Comparison of ENCODE assay signal across 2 cellular contexts in the genomic region with DNA sequence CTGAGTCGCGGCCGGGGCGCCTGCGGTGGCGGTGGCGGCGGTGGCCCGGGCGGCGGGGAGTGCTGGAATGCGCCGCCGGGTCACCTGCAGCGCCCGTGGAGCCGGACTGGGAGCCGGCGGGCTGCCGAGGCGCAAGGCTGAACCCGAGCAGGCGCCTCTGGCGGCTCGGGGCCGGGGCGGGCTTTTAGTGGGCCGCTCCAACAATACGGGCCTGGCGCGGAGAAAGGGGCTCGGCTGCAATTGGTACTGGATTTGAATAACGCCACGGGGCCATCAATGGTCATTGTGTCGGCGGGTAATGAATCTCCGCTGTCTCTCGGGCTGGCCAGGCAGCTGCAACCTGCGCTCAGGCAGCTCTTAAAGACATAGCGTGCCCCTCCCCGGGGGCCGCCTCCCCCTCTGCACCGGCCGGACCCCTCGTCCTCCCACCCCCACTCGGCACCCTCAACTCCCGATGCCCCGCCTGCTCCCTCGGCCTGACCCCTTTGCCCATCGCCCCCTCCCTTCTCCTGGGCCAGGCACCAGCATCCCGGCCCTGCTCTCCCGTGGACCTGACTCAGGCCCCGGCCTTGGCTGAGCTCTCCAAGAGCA.
TF ChIP-seq lines count a peak whose summit lies in the region.

No MANE protein-coding gene starts in this region.

TF ChIP-seq in SK-N-SH, 30 proteins besides CTCF, POLR2A, EP300 and RAD21 (continued from another document):
- TF ChIP-seq, protein P1, sequence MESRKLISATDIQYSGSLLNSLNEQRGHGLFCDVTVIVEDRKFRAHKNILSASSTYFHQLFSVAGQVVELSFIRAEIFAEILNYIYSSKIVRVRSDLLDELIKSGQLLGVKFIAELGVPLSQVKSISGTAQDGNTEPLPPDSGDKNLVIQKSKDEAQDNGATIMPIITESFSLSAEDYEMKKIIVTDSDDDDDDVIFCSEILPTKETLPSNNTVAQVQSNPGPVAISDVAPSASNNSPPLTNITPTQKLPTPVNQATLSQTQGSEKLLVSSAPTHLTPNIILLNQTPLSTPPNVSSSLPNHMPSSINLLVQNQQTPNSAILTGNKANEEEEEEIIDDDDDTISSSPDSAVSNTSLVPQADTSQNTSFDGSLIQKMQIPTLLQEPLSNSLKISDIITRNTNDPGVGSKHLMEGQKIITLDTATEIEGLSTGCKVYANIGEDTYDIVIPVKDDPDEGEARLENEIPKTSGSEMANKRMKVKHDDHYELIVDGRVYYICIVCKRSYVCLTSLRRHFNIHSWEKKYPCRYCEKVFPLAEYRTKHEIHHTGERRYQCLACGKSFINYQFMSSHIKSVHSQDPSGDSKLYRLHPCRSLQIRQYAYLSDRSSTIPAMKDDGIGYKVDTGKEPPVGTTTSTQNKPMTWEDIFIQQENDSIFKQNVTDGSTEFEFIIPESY (IDR thresholded peaks at IDR 0.05; ENCODE audit: borderline replicate concordance, low read depth): no peak
- TF ChIP-seq EZH2phosphoT487 (IDR thresholded peaks at IDR 0.05; ENCODE audit: borderline replicate concordance, low read depth) (no peak), USF2 (IDR thresholded peaks at IDR 0.05; ENCODE audit: borderline replicate concordance, low read depth, low read length) (no peak), TAF1 (IDR thresholded peaks at IDR 0.05; ENCODE audit: borderline replicate concordance, low read depth, low read length) (no peak), GATA2 (CRISPR knock-in tag; IDR thresholded peaks at IDR 0.05) (no peak), POLR2AphosphoS5 (IDR thresholded peaks at IDR 0.05; ENCODE audit: low read depth, low read length) (no peak), CHD2 (IDR thresholded peaks at IDR 0.05; ENCODE audit: low read length, partially characterized antibody) (no peak)
- TF ChIP-seq, protein P2, sequence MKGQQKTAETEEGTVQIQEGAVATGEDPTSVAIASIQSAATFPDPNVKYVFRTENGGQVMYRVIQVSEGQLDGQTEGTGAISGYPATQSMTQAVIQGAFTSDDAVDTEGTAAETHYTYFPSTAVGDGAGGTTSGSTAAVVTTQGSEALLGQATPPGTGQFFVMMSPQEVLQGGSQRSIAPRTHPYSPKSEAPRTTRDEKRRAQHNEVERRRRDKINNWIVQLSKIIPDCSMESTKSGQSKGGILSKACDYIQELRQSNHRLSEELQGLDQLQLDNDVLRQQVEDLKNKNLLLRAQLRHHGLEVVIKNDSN (IDR thresholded peaks at IDR 0.05; ENCODE audit: borderline replicate concordance, low read depth): no peak
- TF ChIP-seq, protein P3, sequence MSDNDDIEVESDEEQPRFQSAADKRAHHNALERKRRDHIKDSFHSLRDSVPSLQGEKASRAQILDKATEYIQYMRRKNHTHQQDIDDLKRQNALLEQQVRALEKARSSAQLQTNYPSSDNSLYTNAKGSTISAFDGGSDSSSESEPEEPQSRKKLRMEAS (IDR thresholded peaks at IDR 0.05; ENCODE audit: low read depth): no peak
TF ChIP-seq in SK-N-SH: peak in this region for 0.

TF ChIP-seq in SK-N-SH treated with all-trans-retinoic acid at 6 μM for 48 hours, 23 proteins besides CTCF, POLR2A, EP300 and RAD21 (continued from another document):
- TF ChIP-seq POU6F1 (CRISPR knock-in tag; IDR thresholded peaks at IDR 0.05; ENCODE audit: borderline replicate concordance, low read depth) (no peak), ISL1 (CRISPR knock-in tag; IDR thresholded peaks at IDR 0.05) (no peak), SNAI2 (CRISPR knock-in tag; IDR thresholded peaks at IDR 0.05) (no peak), CSRNP3 (CRISPR knock-in tag; IDR thresholded peaks at IDR 0.05) (no peak), TOX (CRISPR knock-in tag; IDR thresholded peaks at IDR 0.05; ENCODE audit: borderline replicate concordance) (no peak), BACH2 (CRISPR knock-in tag; IDR thresholded peaks at IDR 0.05; ENCODE audit: borderline replicate concordance) (no peak), TSHZ2 (CRISPR knock-in tag; IDR thresholded peaks at IDR 0.05) (no peak), ZNF70 (CRISPR knock-in tag; IDR thresholded peaks at IDR 0.05) (no peak), ARNTL (CRISPR knock-in tag; IDR thresholded peaks at IDR 0.05; ENCODE audit: borderline replicate concordance, low read depth) (no peak), CSDC2 (CRISPR knock-in tag; IDR thresholded peaks at IDR 0.05) (no peak), ESRRG (CRISPR knock-in tag; IDR thresholded peaks at IDR 0.05) (no peak), ZNF565 (CRISPR knock-in tag; conservative IDR thresholded peaks at IDR 0.05; ENCODE audit: low read depth) (no peak)
- TF ChIP-seq, protein P4, sequence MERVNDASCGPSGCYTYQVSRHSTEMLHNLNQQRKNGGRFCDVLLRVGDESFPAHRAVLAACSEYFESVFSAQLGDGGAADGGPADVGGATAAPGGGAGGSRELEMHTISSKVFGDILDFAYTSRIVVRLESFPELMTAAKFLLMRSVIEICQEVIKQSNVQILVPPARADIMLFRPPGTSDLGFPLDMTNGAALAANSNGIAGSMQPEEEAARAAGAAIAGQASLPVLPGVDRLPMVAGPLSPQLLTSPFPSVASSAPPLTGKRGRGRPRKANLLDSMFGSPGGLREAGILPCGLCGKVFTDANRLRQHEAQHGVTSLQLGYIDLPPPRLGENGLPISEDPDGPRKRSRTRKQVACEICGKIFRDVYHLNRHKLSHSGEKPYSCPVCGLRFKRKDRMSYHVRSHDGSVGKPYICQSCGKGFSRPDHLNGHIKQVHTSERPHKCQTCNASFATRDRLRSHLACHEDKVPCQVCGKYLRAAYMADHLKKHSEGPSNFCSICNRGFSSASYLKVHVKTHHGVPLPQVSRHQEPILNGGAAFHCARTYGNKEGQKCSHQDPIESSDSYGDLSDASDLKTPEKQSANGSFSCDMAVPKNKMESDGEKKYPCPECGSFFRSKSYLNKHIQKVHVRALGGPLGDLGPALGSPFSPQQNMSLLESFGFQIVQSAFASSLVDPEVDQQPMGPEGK (CRISPR knock-in tag; IDR thresholded peaks at IDR 0.05; ENCODE audit: borderline replicate concordance): no peak
